ENCODE assay signal across 36 cellular contexts in the genomic region with DNA sequence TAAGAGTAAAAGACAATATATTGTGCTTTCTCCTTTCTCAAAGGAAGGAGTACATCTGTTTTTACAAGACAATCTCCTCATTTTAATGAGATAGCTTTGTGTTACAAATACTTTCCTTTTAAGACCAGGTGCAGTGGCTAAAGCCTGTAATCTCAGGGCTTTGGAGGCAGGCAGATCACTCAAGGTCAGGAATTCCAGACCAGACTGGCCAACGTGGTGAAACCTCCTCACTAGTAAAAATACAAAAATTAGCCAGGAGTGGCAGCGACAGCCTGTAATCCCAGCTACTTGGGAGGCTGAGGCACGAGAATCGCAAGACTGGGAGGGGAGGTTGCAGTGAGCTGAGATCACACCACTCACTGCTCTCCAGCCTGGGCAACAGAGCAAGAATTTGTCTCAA. TPM values are rescaled to one million over a fixed set of nuclear protein-coding genes. Genes with fewer than 3 reads are reported as not detected.
DNase-seq lines count a peak whose midpoint lies in the region; ATAC-seq and TF ChIP-seq lines count a peak whose summit lies in the region.
"Had no signal": no experiment of that assay in that cellular context is flagged by ENCODE, and none has a peak within 500 bp of the region (broad histone marks: within the 10 kb centered on the region; RNA-seq: fewer than 3 reads in every experiment).

No MANE protein-coding gene starts in this region.

- H3K27ac ChIP-seq in endodermal cell (ENCODE audit: low read depth, low read length): peak overlapping the region; percentile 19
- no peak overlapping the region for H3K27ac ChIP-seq in mesendoderm (ENCODE audit: low read depth, low read length)
- H3K27ac ChIP-seq in left ventricle myocardium inferior (replicated peaks): no peak overlapping the region
- no peak overlapping the region for H3K27ac ChIP-seq in breast epithelium
- H3K27ac ChIP-seq: esophagus muscularis mucosa, foreskin keratinocyte, heart left ventricle, pancreas, uterus had no signal

- no peak overlapping the region for H3K4me2 ChIP-seq in mesendoderm (ENCODE audit: low read length)
- H3K4me2 ChIP-seq: SK-N-SH had no signal

- no peak overlapping the region for H4K5ac ChIP-seq in mesendoderm (ENCODE audit: low read length)

- peaks cover 20% of the 10 kb centered on the region for H3K4me1 Mint-ChIP-seq in endodermal cell
- peaks cover 31% of the 10 kb centered on the region for H3K4me1 Mint-ChIP-seq in stimulated activated effector memory CD8-positive, alpha-beta T cell treated with anti-CD3 and anti-CD28 coated beads, Interleukin-12 subunit alpha, Interleukin-12 subunit beta, amount 100 ng/mL, for 72 hours
- H3K4me1 Mint-ChIP-seq: neural crest cell had no signal

- H2AK5ac ChIP-seq in mesendoderm (ENCODE audit: low read length): no peak overlapping the region

- DNase-seq in NCI-H82 treated with DMSO at 0.1 percent for 48 hours (lab: John Stamatoyannopoulos, UW; ENCODE audit: unreplicated experiment) (peak; percentile 14), endodermal cell (peak; percentile 51), mesendoderm (peak; percentile 69), left ventricle myocardium inferior (no peak), breast epithelium (ENCODE audit: low spot score in 2 of 2) (no peak)
- DNase-seq in stimulated activated effector memory CD8-positive, alpha-beta T cell treated with anti-CD3 and anti-CD28 coated beads, Interleukin-12 subunit alpha, Interleukin-12 subunit beta, amount 100 ng/mL, for 72 hours (ENCODE audit: low spot score in 2 of 2): no peak
- no peak for DNase-seq in stimulated activated CD4-positive, alpha-beta T cell treated with anti-CD3 and anti-CD28 coated beads, Interleukin-12 subunit alpha, Interleukin-12 subunit beta, amount 100 ng/mL, for 4 hours
- DNase-seq: ACHN; activated CD4-positive, alpha-beta T cell treated with anti-CD3 and anti-CD28 coated beads, Interleukin-2, amount 50 U/mL, for 4 hours; activated T-cell treated with anti-CD3 and anti-CD28 coated beads, Interleukin-2, amount 50 U/mL, for 48 hours; cerebellar nuclear complex; EL; foreskin keratinocyte; heart left ventricle; KG1; MG63; NCI-H1417; NCI-H2029; NCI-H524; pancreas; PC-3; retina; SK-N-SH; small intestine; stimulated activated naive CD8-positive, alpha-beta T cell treated with anti-CD3 and anti-CD28 coated beads, Interleukin-15, Interleukin-2, amounts not matched to agents 100 U/mL and 50 U/mL, for 24 hours; uterus had no signal

- TF ChIP-seq POLR2A in breast epithelium (IDR thresholded peaks at IDR 0.05): no peak

- H2BK120ac ChIP-seq in mesendoderm (ENCODE audit: low read depth, low read length): no peak overlapping the region

- H3K4ac ChIP-seq in mesendoderm (ENCODE audit: low read depth, low read length): no peak overlapping the region

- no peak overlapping the region for H3K23ac ChIP-seq in mesendoderm (ENCODE audit: low read length)

- intact Hi-C loops in left ventricle myocardium inferior (cut with micrococcal nuclease): no loop called here
- intact Hi-C loops in breast epithelium (cut with DNase I; ENCODE audit: low total_unique reads): loop anchor here (2.0 to 5.0 kb wide), 2 partner anchors 26 to 500 kb away; no protein-coding TSS in a partner anchor

- H3K4me3 ChIP-seq in endodermal cell (ENCODE audit: low read length): peak overlapping the region; percentile 2
- H3K4me3 ChIP-seq in mesendoderm (ENCODE audit: low read length): no peak overlapping the region
- H3K4me3 ChIP-seq in left ventricle myocardium inferior: no peak overlapping the region
- no peak overlapping the region for H3K4me3 ChIP-seq in breast epithelium
- H3K4me3 ChIP-seq: esophagus muscularis mucosa, GM12878, heart left ventricle, MG63, pancreas, uterus had no signal

- TF ChIP-seq CTCF in endodermal cell (conservative IDR thresholded peaks at IDR 0.05): no peak
- TF ChIP-seq CTCF in left ventricle myocardium inferior (IDR thresholded peaks at IDR 0.05; ENCODE audit: borderline replicate concordance): no peak
- TF ChIP-seq CTCF in breast epithelium (IDR thresholded peaks at IDR 0.05): no peak

- H3K9me3 Mint-ChIP-seq in endodermal cell: no peaks in the 10 kb centered on the region
- H3K9me3 Mint-ChIP-seq in stimulated activated effector memory CD8-positive, alpha-beta T cell treated with anti-CD3 and anti-CD28 coated beads, Interleukin-12 subunit alpha, Interleukin-12 subunit beta, amount 100 ng/mL, for 72 hours: no peaks in the 10 kb centered on the region
- H3K9me3 Mint-ChIP-seq: memory B cell; T-helper 1 cell treated with Interleukin-12 subunit alpha and Interleukin-12 subunit beta and Interleukin-4 antibody, amounts not matched to agents 30 μg/mL and 1 μg/mL, for 36 hours had no signal

- no peak overlapping the region for H2BK15ac ChIP-seq in mesendoderm (replicated peaks; ENCODE audit: low read depth)

- H3K27me3 ChIP-seq in endodermal cell (ENCODE audit: control insufficient read depth, insufficient read depth, low read length, poor library complexity, severe bottlenecking) (no peaks in the 10 kb centered on the region), mesendoderm (ENCODE audit: insufficient read depth, low read length, poor library complexity) (no peaks in the 10 kb centered on the region), left ventricle myocardium inferior (ENCODE audit: low read depth) (no peaks in the 10 kb centered on the region), breast epithelium (no peaks in the 10 kb centered on the region)
- H3K27me3 ChIP-seq: esophagus muscularis mucosa, foreskin keratinocyte, heart left ventricle, MG63, pancreas, uterus had no signal

- H3K56ac ChIP-seq in mesendoderm (ENCODE audit: low read length): no peak overlapping the region

- H3K18ac ChIP-seq in mesendoderm (ENCODE audit: low read length): no peak overlapping the region

- no peak for ATAC-seq in stimulated activated effector memory CD8-positive, alpha-beta T cell treated with anti-CD3 and anti-CD28 coated beads, Interleukin-12 subunit alpha, Interleukin-12 subunit beta, amount 100 ng/mL, for 72 hours
- ATAC-seq: activated CD4-positive, CD25-positive, alpha-beta regulatory T cell treated with anti-CD3 and anti-CD28 coated beads, Interleukin-2, amount 50 U/mL, for 24 hours; foreskin keratinocyte; GM12878; heart left ventricle; left lobe of liver; PC-3; stimulated activated naive CD8-positive, alpha-beta T cell treated with anti-CD3 and anti-CD28 coated beads, Interleukin-15, Interleukin-2, amounts not matched to agents 100 U/mL and 50 U/mL, for 24 hours had no signal

- H3K4me1 ChIP-seq in ES-I3 (ENCODE audit: insufficient read depth, low read length): peaks cover 45% of the 10 kb centered on the region
- H3K4me1 ChIP-seq in endodermal cell (ENCODE audit: control insufficient read depth, insufficient read depth, low read length): peaks cover 7% of the 10 kb centered on the region
- H3K4me1 ChIP-seq in mesendoderm (ENCODE audit: control insufficient read depth, low read depth, low read length): peaks cover 3% of the 10 kb centered on the region
- H3K4me1 ChIP-seq in left ventricle myocardium inferior: peaks cover 41% of the 10 kb centered on the region
- H3K4me1 ChIP-seq in breast epithelium: no peaks in the 10 kb centered on the region
- H3K4me1 ChIP-seq: esophagus muscularis mucosa, foreskin keratinocyte, uterus had no signal

- peaks cover 3% of the 10 kb centered on the region for H3K79me1 ChIP-seq in mesendoderm (ENCODE audit: low read length)

- H3K4me3 Mint-ChIP-seq in endodermal cell: no peak overlapping the region
- no peak overlapping the region for H3K4me3 Mint-ChIP-seq in stimulated activated effector memory CD8-positive, alpha-beta T cell treated with anti-CD3 and anti-CD28 coated beads, Interleukin-12 subunit alpha, Interleukin-12 subunit beta, amount 100 ng/mL, for 72 hours
- H3K4me3 Mint-ChIP-seq: B cell; brain; memory B cell; neural crest cell; T-helper 1 cell treated with Interleukin-12 subunit alpha and Interleukin-12 subunit beta and Interleukin-4 antibody, amounts not matched to agents 30 μg/mL and 1 μg/mL, for 36 hours had no signal

- no peaks in the 10 kb centered on the region for H3K27me3 Mint-ChIP-seq in endodermal cell (ENCODE audit: insufficient read depth)
- H3K27me3 Mint-ChIP-seq: B cell, brain, memory B cell had no signal

- peaks cover 3% of the 10 kb centered on the region for H3K36me3 Mint-ChIP-seq in endodermal cell (ENCODE audit: low read depth)
- peaks cover 8% of the 10 kb centered on the region for H3K36me3 Mint-ChIP-seq in stimulated activated effector memory CD8-positive, alpha-beta T cell treated with anti-CD3 and anti-CD28 coated beads, Interleukin-12 subunit alpha, Interleukin-12 subunit beta, amount 100 ng/mL, for 72 hours

- H2BK5ac ChIP-seq in mesendoderm (ENCODE audit: low read length): no peak overlapping the region

- peaks cover 16% of the 10 kb centered on the region for H3K79me2 ChIP-seq in mesendoderm (ENCODE audit: control insufficient read depth, insufficient read depth, low read length)

- H3K36me3 ChIP-seq in ES-I3 (ENCODE audit: insufficient read depth, low read length) (no peaks in the 10 kb centered on the region; the same call in 1 of the 2 replicates), endodermal cell (ENCODE audit: control insufficient read depth, insufficient read depth, low read length) (no peaks in the 10 kb centered on the region), mesendoderm (ENCODE audit: control insufficient read depth, insufficient read depth, low read length) (no peaks in the 10 kb centered on the region), left ventricle myocardium inferior (no peaks in the 10 kb centered on the region), breast epithelium (no peaks in the 10 kb centered on the region)
- H3K36me3 ChIP-seq: esophagus muscularis mucosa, heart left ventricle, pancreas, uterus had no signal

- 57% methylated on average over 4 of the region's 4 CpGs; no CpG with 5 or more reads in 1 of the 2 experiments for WGBS in endodermal cell (ENCODE audit: insufficient coverage in 1 of 2, insufficient read length in 1 of 2), 2 experiments
- WGBS in mesendoderm (ENCODE audit: extremely low coverage, insufficient coverage, low lambda C conversion rate): no CpG with 5 or more reads among the region's 4 CpGs

- peak overlapping the region; percentile 52 for H3K27ac Mint-ChIP-seq in endodermal cell
- H3K27ac Mint-ChIP-seq in stimulated activated effector memory CD8-positive, alpha-beta T cell treated with anti-CD3 and anti-CD28 coated beads, Interleukin-12 subunit alpha, Interleukin-12 subunit beta, amount 100 ng/mL, for 72 hours: no peak overlapping the region
- H3K27ac Mint-ChIP-seq: B cell; brain; memory B cell; T-helper 1 cell treated with Interleukin-12 subunit alpha and Interleukin-12 subunit beta and Interleukin-4 antibody, amounts not matched to agents 30 μg/mL and 1 μg/mL, for 36 hours had no signal

- peak overlapping the region; percentile 19; the same call in 1 of the 2 replicates for H3K9ac ChIP-seq in ES-I3 (ENCODE audit: low read depth, low read length)
- H3K9ac ChIP-seq in endodermal cell (ENCODE audit: extremely low read depth, low read length, poor library complexity, severe bottlenecking): no peak overlapping the region
- no peak overlapping the region for H3K9ac ChIP-seq in mesendoderm (ENCODE audit: low read length)
- H3K9ac ChIP-seq: SK-N-SH had no signal

- no peak overlapping the region for H4K8ac ChIP-seq in mesendoderm (ENCODE audit: low read depth, low read length)

- H3K9me3 ChIP-seq in ES-I3 (ENCODE audit: control insufficient read depth, insufficient read depth, low read length) (no peaks in the 10 kb centered on the region), endodermal cell (ENCODE audit: control insufficient read depth, low read length) (no peaks in the 10 kb centered on the region), left ventricle myocardium inferior (replicated peaks) (no peaks in the 10 kb centered on the region), breast epithelium (no peaks in the 10 kb centered on the region)
- H3K9me3 ChIP-seq: esophagus muscularis mucosa, heart left ventricle, MG63, pancreas, SK-N-SH, uterus had no signal

RNA-seq across cellular contexts. Expression of a gene that starts 11.8 kb away (rescaled TPM):
- total RNA-seq in endodermal cell: 10 to 100 TPM; 17.2 to 18.2 TPM
- 17.1 TPM for polyA plus RNA-seq in endodermal cell (2013, experiment 1 of 2)
- polyA plus RNA-seq in endodermal cell (2013, experiment 2 of 2): 18.1 TPM
- polyA plus RNA-seq in mesendoderm (2013, experiment 1 of 2): 8.5 TPM
- 8.6 TPM for polyA plus RNA-seq in mesendoderm (2013, experiment 2 of 2)
- total RNA-seq in left ventricle myocardium inferior: 8.0 TPM
- 10 to 100 TPM; 13.1 to 31.8 (median 28.5) TPM for total RNA-seq in breast epithelium

Comparison
In these comparisons a context has a peak if more than half of its experiments do, and no peak if none do; other contexts are left out.
1. DNase-seq: peak in NCI-H82 treated with DMSO at 0.1 percent for 48 hours (single experiment), endodermal cell (single experiment) and mesendoderm (single experiment); none in left ventricle myocardium inferior (single experiment), stimulated activated effector memory CD8-positive, alpha-beta T cell treated with anti-CD3 and anti-CD28 coated beads, Interleukin-12 subunit alpha, Interleukin-12 subunit beta, amount 100 ng/mL, for 72 hours (0 of 2), breast epithelium (0 of 2) and stimulated activated CD4-positive, alpha-beta T cell treated with anti-CD3 and anti-CD28 coated beads, Interleukin-12 subunit alpha, Interleukin-12 subunit beta, amount 100 ng/mL, for 4 hours (single experiment).